In the genomic region with DNA sequence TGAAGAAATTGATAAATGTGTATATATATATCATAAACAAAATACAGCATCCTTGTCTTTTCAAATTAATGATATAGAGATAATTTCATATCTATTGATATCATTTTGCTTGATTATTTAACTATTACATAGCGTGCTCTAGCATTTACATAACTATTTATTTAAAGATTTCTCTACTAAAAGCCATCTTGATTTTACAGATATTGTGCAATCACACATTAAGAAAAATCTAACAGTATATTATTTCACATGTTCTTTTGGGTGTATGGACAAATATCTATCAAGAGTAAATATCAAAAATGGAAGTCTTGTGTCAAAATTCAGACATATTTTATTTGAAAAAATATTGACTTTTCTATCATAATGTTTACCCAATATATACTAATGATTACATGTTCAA, we compare ENCODE assay signal across 27 cellular contexts.
"Had no signal": no experiment of that assay in that cellular context is flagged by ENCODE, and none has a peak within 500 bp of the region (broad histone marks: within the 10 kb centered on the region; RNA-seq: fewer than 3 reads in every experiment).

No MANE protein-coding gene starts in this region.

- DNase-seq: hypothalamus; immature natural killer cell; kidney; left colon; left lung; lower lobe of right lung; mammary epithelial cell; mesenchymal stem cell; naive thymus-derived CD8-positive, alpha-beta T cell; nephron progenitor cell; occipital lobe; retina; right cardiac atrium; sigmoid colon; stimulated activated CD4-positive, alpha-beta T cell treated with anti-CD3 and anti-CD28 coated beads, Interleukin-1b, Interleukin-23, amount 100 ng/mL, for 48 hours; stimulated activated CD4-positive, alpha-beta T cell treated with anti-CD3 and anti-CD28 coated beads, Interleukin-2, amount 100 ng/mL, for 48 hours; stimulated activated CD4-positive, alpha-beta T cell treated with anti-CD3 and anti-CD28 coated beads, Interleukin-4, amount 100 ng/mL, for 4 hours; stimulated activated CD8-positive, alpha-beta memory T cell treated with anti-CD3 and anti-CD28 coated beads, Interleukin-4, amount 100 ng/mL, for 48 hours; stimulated activated naive CD4-positive, alpha-beta T cell treated with Interleukin-2 at 50 U/mL for 16 hours; stimulated activated naive CD8-positive, alpha-beta T cell treated with anti-CD3 and anti-CD28 coated beads, Interleukin-15, amount 100 ng/mL, for 72 hours; substantia nigra; uterus had no signal

- H3K4me1 ChIP-seq: left lung, lower lobe of right lung, neural progenitor cell, sigmoid colon, tibial nerve, uterus had no signal

- H3K36me3 ChIP-seq: left lung, lower lobe of right lung, neural progenitor cell, neutrophil, sigmoid colon, tibial nerve, uterus had no signal

- H3K4me2 ChIP-seq: neural progenitor cell, smooth muscle cell had no signal

- H3K9me3 ChIP-seq: sigmoid colon, uterus had no signal

- ATAC-seq: left colon; left lung; lower lobe of right lung; naive thymus-derived CD8-positive, alpha-beta T cell; right cardiac atrium; stimulated activated memory B cell treated with anti-CD40 and anti-IgM and Interleukin-4, amounts not matched to agents 10 μg/mL and 1 μg/mL and 100 μg/mL, for 72 hours; stimulated activated naive CD8-positive, alpha-beta T cell treated with anti-CD3 and anti-CD28 coated beads, Interleukin-15, amount 100 ng/mL, for 72 hours had no signal

- H3K27me3 ChIP-seq: left lung, neural progenitor cell, neutrophil, sigmoid colon, tibial nerve, uterus had no signal

- H3K4me3 ChIP-seq: left lung, lower lobe of right lung, neural progenitor cell, sigmoid colon, smooth muscle cell, tibial nerve, uterus had no signal

- H3K9ac ChIP-seq: neural progenitor cell had no signal

- H2AFZ ChIP-seq: neural progenitor cell had no signal

- H3K27ac ChIP-seq: left lung, lower lobe of right lung, neural progenitor cell, neutrophil, sigmoid colon, tibial nerve, uterus had no signal
